ENCODE assay signal across 11 cellular contexts in the genomic region with DNA sequence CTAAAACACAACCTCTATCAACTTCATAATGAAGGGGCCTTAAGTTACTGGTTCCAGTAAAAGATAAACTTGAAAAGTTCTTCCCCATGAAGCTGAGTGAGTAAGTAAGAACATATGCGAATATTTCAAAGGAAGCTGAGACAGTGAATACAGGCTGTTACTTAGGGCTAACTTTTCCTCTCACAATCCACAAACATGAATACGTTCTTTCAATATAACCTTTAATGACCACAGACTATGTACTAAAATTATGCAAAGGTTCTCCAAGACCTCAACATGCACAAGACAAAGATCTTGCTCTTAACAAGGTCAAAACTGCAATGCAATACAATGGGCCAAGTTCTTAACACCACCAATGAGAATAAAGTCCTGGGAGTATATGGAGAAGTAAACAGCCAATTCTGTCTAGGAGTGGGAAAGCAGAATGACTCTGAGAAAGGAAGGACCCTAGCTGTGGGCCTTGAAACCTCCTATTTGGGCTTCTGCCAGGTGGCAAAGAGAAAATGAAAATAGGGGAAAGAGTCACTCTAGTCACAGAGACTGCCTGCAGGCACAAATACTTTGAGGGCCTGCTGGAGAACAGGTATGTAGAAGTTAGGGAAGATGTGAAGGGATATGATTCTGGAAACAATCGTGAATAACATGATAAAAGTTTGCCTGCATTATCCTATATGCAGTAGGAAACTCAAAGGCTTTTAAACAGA. TPM values are rescaled to one million over a fixed set of nuclear protein-coding genes. Genes with fewer than 3 reads are reported as not detected.
A peak's percentile ranks its signal among the peaks of the same experiment; 100 is the strongest.
DNase-seq lines count a peak whose midpoint lies in the region; ATAC-seq and TF ChIP-seq lines count a peak whose summit lies in the region.
"Had no signal": no experiment of that assay in that cellular context is flagged by ENCODE, and none has a peak within 500 bp of the region (broad histone marks: within the 10 kb centered on the region; RNA-seq: fewer than 3 reads in every experiment).

No MANE protein-coding gene starts in this region.

- H3K27ac Mint-ChIP-seq in immature natural killer cell: peak overlapping the region; percentile 4 to 72 (median 50)
- H3K27ac Mint-ChIP-seq: nephron progenitor cell had no signal

- no peaks in the 10 kb centered on the region for H3K27me3 ChIP-seq in heart left ventricle

- H3K36me3 ChIP-seq in KOPT-K1 (ENCODE audit: insufficient read depth, low read length) (no peaks in the 10 kb centered on the region), heart left ventricle (no peaks in the 10 kb centered on the region)

- peaks cover 48 to 88% of the 10 kb centered on the region in 2 donors for H3K4me1 Mint-ChIP-seq in immature natural killer cell

- TF ChIP-seq POLR2A in heart left ventricle (IDR thresholded peaks at IDR 0.05): no peak

- H3K4me3 ChIP-seq in heart left ventricle: no peak overlapping the region

- ATAC-seq in GM18498 (IDR thresholded peaks at IDR 0.05; ENCODE audit: unreplicated experiment) (peak; percentile 88), GM21723 (IDR thresholded peaks at IDR 0.05; ENCODE audit: unreplicated experiment) (peak; percentile 71), heart left ventricle (no peak)

- 77 to 87% (median 84%) methylated on average over 3 of the region's 3 CpGs for WGBS in heart left ventricle, 4 donors

- peaks cover 0 to 32% (median 1%) of the 10 kb centered on the region in 12 donors for H3K4me1 ChIP-seq in heart left ventricle

- peaks cover 0 to 3% (median 1%) of the 10 kb centered on the region in 3 donors for H3K36me3 Mint-ChIP-seq in immature natural killer cell

- no peak for TF ChIP-seq CTCF in heart left ventricle (IDR thresholded peaks at IDR 0.05)

- no peak for DNase-seq in immature natural killer cell
- no peak for DNase-seq in heart left ventricle
- DNase-seq in DMS153 (lab: John Stamatoyannopoulos, UW): no peak
- DNase-seq in cardiac septum (ENCODE audit: low spot score): no peak
- DNase-seq in DMS153 treated with DMSO at 0.1 percent for 48 hours (lab: John Stamatoyannopoulos, UW; ENCODE audit: unreplicated experiment): no peak
- DNase-seq: activated CD4-positive, alpha-beta T cell treated with anti-CD3 and anti-CD28 coated beads, Interleukin-2, amount 50 U/mL, for 1 hour; NCI-H1417 treated with DMSO at 0.1 percent for 48 hours; nephron progenitor cell had no signal

- intact Hi-C loops in heart left ventricle (cut with DNase I) (no loop called here), cardiac septum (cut with DNase I) (no loop called here)

- peak overlapping the region; percentile 3 for H3K27ac ChIP-seq in KOPT-K1 (ENCODE audit: low read depth, low read length, poor library complexity, severe bottlenecking)
- H3K27ac ChIP-seq in heart left ventricle: no peak overlapping the region

- H3K27me3 Mint-ChIP-seq in immature natural killer cell (ENCODE audit: low read depth in 3 of 3): peaks cover 0 to 1% (median 0%) of the 10 kb centered on the region in 3 donors

- H3K9me3 ChIP-seq in KOPT-K1 (ENCODE audit: insufficient read depth, low read length, poor library complexity, severe bottlenecking): no peaks in the 10 kb centered on the region
- H3K9me3 ChIP-seq in heart left ventricle: no peaks in the 10 kb centered on the region

- H3K4me3 Mint-ChIP-seq in immature natural killer cell: peak overlapping the region in 3 of 5 donors; percentile 2 to 15 (median 7)
- H3K4me3 Mint-ChIP-seq: nephron progenitor cell had no signal

- no peaks in the 10 kb centered on the region for H3K9me3 Mint-ChIP-seq in immature natural killer cell
- H3K9me3 Mint-ChIP-seq: nephron progenitor cell had no signal

RNA-seq across cellular contexts. Expression of a gene that starts 43.7 kb away (rescaled TPM):
- 10 to 100 TPM in 1 of 3 donors, 1 to 10 TPM in 2; 6.4 to 20.0 (median 8.5) TPM for polyA plus RNA-seq in immature natural killer cell
- 10 to 100 TPM in 1 of 9 donors, 1 to 10 TPM in 8; 1.9 to 14.3 (median 5.0) TPM for total RNA-seq in heart left ventricle
- 1 to 10 TPM; 1.5 to 2.2 TPM for polyA plus RNA-seq in heart left ventricle
- total RNA-seq in cardiac septum: 2.4 TPM

Comparison
In these comparisons a context has a peak if more than half of its experiments do, and no peak if none do; other contexts are left out.
1. ATAC-seq: peak in GM18498 (single experiment) and GM21723 (single experiment); none in heart left ventricle (0 of 4).